Comparison of ENCODE assay signal across 12 cellular contexts in genomic region chr1:16701189-16701588, GRCh38. TPM values are rescaled to one million over a fixed set of nuclear protein-coding genes. Genes with fewer than 3 reads are reported as not detected.
DNase-seq lines count a peak whose midpoint lies in the region; ATAC-seq, FAIRE-seq and TF ChIP-seq lines count a peak whose summit lies in the region.
"Not testable (repeated sequence)": the region's sequence is repeated elsewhere in the genome, so short reads cannot be mapped to it uniquely, and the experiment has no call there.
"Had no signal": no experiment of that assay in that cellular context is flagged by ENCODE, and none has a peak within 500 bp of the region (broad histone marks: within the 10 kb centered on the region; RNA-seq: fewer than 3 reads in every experiment).

No MANE protein-coding gene starts in this region.

- intact Hi-C loops in CD4-positive, alpha-beta T cell (cut with DNase I, micrococcal nuclease), result not testable (repeated sequence)

- H3K27me3 Mint-ChIP-seq in CD4-positive, alpha-beta T cell, result peaks cover 22% of the 10 kb centered on the region
- H3K27me3 Mint-ChIP-seq in T-helper 17 cell; memory B cell; naive thymus-derived CD8-positive, alpha-beta T cell: not testable (repeated sequence)
- H3K27me3 Mint-ChIP-seq in effector memory CD8-positive, alpha-beta T cell, result peaks cover 0 to 20% of the 10 kb centered on the region in 2 donors

- H3K9me3 ChIP-seq in CD4-positive, alpha-beta T cell (ENCODE audit: control insufficient read depth, low read length); T-helper 17 cell (ENCODE audit: control insufficient read depth, low read length, poor library complexity, severe bottlenecking): not testable (repeated sequence)

- not testable (repeated sequence) for H3K9me3 Mint-ChIP-seq in CD4-positive, alpha-beta T cell; effector memory CD8-positive, alpha-beta T cell; memory B cell; naive thymus-derived CD8-positive, alpha-beta T cell

- not testable (repeated sequence) for H3K36me3 Mint-ChIP-seq in CD4-positive, alpha-beta T cell (ENCODE audit: low read depth); T-helper 17 cell (ENCODE audit: low read depth); effector memory CD8-positive, alpha-beta T cell (ENCODE audit: insufficient read depth); memory B cell; naive thymus-derived CD8-positive, alpha-beta T cell

- not testable (repeated sequence) for H3K27ac ChIP-seq in CD4-positive, alpha-beta T cell (ENCODE audit: low read depth, low read length)

- not testable (repeated sequence) for DNase-seq in CD4-positive, alpha-beta T cell; H7; T-helper 17 cell; effector memory CD8-positive, alpha-beta T cell; memory B cell (ENCODE audit: low spot score in 2 of 2); naive thymus-derived CD8-positive, alpha-beta T cell; urothelium cell line (ENCODE audit: low spot score)
- DNase-seq in activated CD8-positive, alpha-beta memory T cell treated with anti-CD3 and anti-CD28 coated beads for 24 hours, result peak; percentile 50

- peak; percentile 24 for ATAC-seq in CD4-positive, alpha-beta T cell (ENCODE audit: poor library complexity)
- peak; percentile 16 for ATAC-seq in T-helper 17 cell
- peak; percentile 43 for ATAC-seq in effector memory CD8-positive, alpha-beta T cell (replicated peaks)
- ATAC-seq in memory B cell (ENCODE audit: low read depth), result peak; percentile 3
- peak; percentile 38 to 58 for ATAC-seq in naive thymus-derived CD8-positive, alpha-beta T cell

- FAIRE-seq in urothelium cell line (lab: Jason Lieb, UNC), result peak; percentile 83

- not testable (repeated sequence) for H3K4me1 Mint-ChIP-seq in CD4-positive, alpha-beta T cell (ENCODE audit: low read depth); T-helper 17 cell; effector memory CD8-positive, alpha-beta T cell (ENCODE audit: low read depth in 2 of 2); memory B cell; naive thymus-derived CD8-positive, alpha-beta T cell

- H3K27me3 ChIP-seq in CD4-positive, alpha-beta T cell (ENCODE audit: control insufficient read depth, insufficient read depth, low read length); H7 (ENCODE audit: control insufficient read depth, insufficient read depth, low read length): not testable (repeated sequence)

- CTCF ChIA-PET in CD4-positive, alpha-beta T cell (lab: Charles Lee), result interaction anchor here (0.9 kb wide), 1 partner anchor 8 kb away, joined by 3 read pairs; no protein-coding TSS in a partner anchor

- H3K27ac Mint-ChIP-seq in CD4-positive, alpha-beta T cell; T-helper 17 cell; effector memory CD8-positive, alpha-beta T cell; memory B cell; naive thymus-derived CD8-positive, alpha-beta T cell: not testable (repeated sequence)

- not testable (repeated sequence) for H3K4me3 Mint-ChIP-seq in CD4-positive, alpha-beta T cell; T-helper 17 cell; effector memory CD8-positive, alpha-beta T cell; memory B cell; naive thymus-derived CD8-positive, alpha-beta T cell

- TF ChIP-seq CTCF in CD4-positive, alpha-beta T cell (IDR thresholded peaks at IDR 0.05), result not testable (repeated sequence)

- peak overlapping the region; percentile 20 for H3K4me3 ChIP-seq in H7 (ENCODE audit: insufficient read depth, low read depth, low read length)

- POLR2A ChIA-PET in CD4-positive, alpha-beta T cell (lab: Charles Lee), result interaction anchor here (1.4 to 1.7 kb wide), 2 partner anchors 26 to 202 kb away, joined by 4 to 9 read pairs; no protein-coding TSS in a partner anchor
- POLR2A ChIA-PET in naive thymus-derived CD8-positive, alpha-beta T cell (lab: Charles Lee), result interaction anchor here (0.6 to 1.7 kb wide), 10 partner anchors 8 to 223 kb away, joined by 3 to 9 read pairs (median 4); partner anchors contain the start of gene NBPF1

- H3K36me3 ChIP-seq in H7 (replicated peaks; ENCODE audit: control insufficient read depth, insufficient read depth, low read length), result not testable (repeated sequence)

RNA-seq across cellular contexts. Expression of gene RNU1-3, which starts 34.4 kb away (rescaled TPM):
- total RNA-seq in CD4-positive, alpha-beta T cell, result 1,000 to 10,000 TPM; 4,982 to 5,937 TPM
- total RNA-seq in H7 (2014; rRNA removed; shearing (Covaris generic)), result under 0.01 TPM in 2 replicates
- 1,000 to 10,000 TPM; 3,182 to 3,922 TPM for total RNA-seq in T-helper 17 cell
- 1,000 to 10,000 TPM; 3,449 to 3,916 TPM for total RNA-seq in naive thymus-derived CD8-positive, alpha-beta T cell
- 10 to 100 TPM in 1 of 3 donors, not detected in 2; 22.6 TPM for polyA plus RNA-seq in naive thymus-derived CD8-positive, alpha-beta T cell
- total RNA-seq: GM23248, H4 had no signal
- polyA plus RNA-seq: BJ; CD8-positive, alpha-beta memory T cell; GM23248 had no signal

RNA-seq across cellular contexts. Expression of gene RNU1-4, which starts 39.1 kb away (rescaled TPM):
- 1,000 to 10,000 TPM; 4,982 to 5,937 TPM for total RNA-seq in CD4-positive, alpha-beta T cell
- under 0.01 TPM in 2 replicates for total RNA-seq in H7 (2014; rRNA removed; shearing (Covaris generic))
- total RNA-seq in T-helper 17 cell, result 1,000 to 10,000 TPM; 3,182 to 3,922 TPM
- 1,000 to 10,000 TPM; 3,449 to 3,916 TPM for total RNA-seq in naive thymus-derived CD8-positive, alpha-beta T cell
- polyA plus RNA-seq in naive thymus-derived CD8-positive, alpha-beta T cell, result 10 to 100 TPM in 1 of 3 donors, not detected in 2; 22.6 TPM
- total RNA-seq: GM23248, H4 had no signal
- polyA plus RNA-seq: BJ; CD8-positive, alpha-beta memory T cell; GM23248 had no signal

Comparison
In these comparisons a context has a peak if more than half of its experiments do, and no peak if none do; other contexts are left out.
1. RNA of gene RNU1-3, which starts 34.4 kb away (total RNA-seq): 4,982 to 5,937 TPM in CD4-positive, alpha-beta T cell, 3,182 to 3,922 TPM in T-helper 17 cell and 3,449 to 3,916 TPM in naive thymus-derived CD8-positive, alpha-beta T cell; under 0.01 TPM in H7; every median in the first group is over 1,000 times any median in the second.
2. RNA of gene RNU1-4, which starts 39.1 kb away (total RNA-seq): 4,982 to 5,937 TPM in CD4-positive, alpha-beta T cell, 3,182 to 3,922 TPM in T-helper 17 cell and 3,449 to 3,916 TPM in naive thymus-derived CD8-positive, alpha-beta T cell; under 0.01 TPM in H7; every median in the first group is over 1,000 times any median in the second.
3. Peak in every context shown above with its lines, with median percentiles within 50 percentile points of each other: ATAC-seq.